ENCODE assay signal across 8 cellular contexts in genomic region chr20:33262658-33263065, GRCh38. TPM values are rescaled to one million over a fixed set of nuclear protein-coding genes. Genes with fewer than 3 reads are reported as not detected.
DNase-seq lines count a peak whose midpoint lies in the region; ATAC-seq and TF ChIP-seq lines count a peak whose summit lies in the region.

No MANE protein-coding gene starts in this region.

- H4K8ac ChIP-seq in neuronal stem cell (ENCODE audit: low read depth, low read length): no peak overlapping the region

- TF ChIP-seq POLR2A in Peyer's patch (IDR thresholded peaks at IDR 0.05): no peak

- H4K20me1 ChIP-seq in Karpas-422 (ENCODE audit: insufficient read depth, low read depth, low read length): no peaks in the 10 kb centered on the region

- H3K27me3 ChIP-seq in Karpas-422 (ENCODE audit: low read length): no peaks in the 10 kb centered on the region
- H3K27me3 ChIP-seq in neuronal stem cell (ENCODE audit: control insufficient read depth in 3 of 3, insufficient read depth in 3 of 3, low read depth in 1 of 3, low read length in 3 of 3): no peaks in the 10 kb centered on the region
- no peaks in the 10 kb centered on the region for H3K27me3 ChIP-seq in Peyer's patch

- H2BK5ac ChIP-seq in neuronal stem cell (ENCODE audit: low read length): no peak overlapping the region

- no CpG with 5 or more reads among the region's 5 CpGs for WGBS in neuronal stem cell (ENCODE audit: extremely low coverage in 2 of 2, insufficient read length in 2 of 2, insufficient replicate concordance in 1 of 2), 2 donors

- H3K4me3 ChIP-seq in Karpas-422 (ENCODE audit: low read length) (no peak overlapping the region), epithelial cell of proximal tubule (ENCODE audit: low read depth, low read length) (no peak overlapping the region), neuronal stem cell (ENCODE audit: low read length in 2 of 2) (no peak overlapping the region), Peyer's patch (no peak overlapping the region)

- DNase-seq in EL (peak; percentile 51), Karpas-422 (peak; percentile 82), RPMI7951 (ENCODE audit: low read depth) (peak; percentile 62), epithelial cell of proximal tubule (ENCODE audit: low read depth) (peak; percentile 12), neuronal stem cell (ENCODE audit: low spot score) (peak; percentile 38), Peyer's patch (no peak)

- H3K14ac ChIP-seq in neuronal stem cell (ENCODE audit: low read length): no peak overlapping the region

- no peaks in the 10 kb centered on the region for H3K9me2 ChIP-seq in Karpas-422 (replicated peaks; ENCODE audit: insufficient read depth, low read length)

- peak; percentile 93 for TF ChIP-seq CTCF in epithelial cell of proximal tubule (conservative IDR thresholded peaks at IDR 0.05; ENCODE audit: low read depth, low read length)
- TF ChIP-seq CTCF in Peyer's patch (IDR thresholded peaks at IDR 0.05): peak in 2 of 6 experiments; percentile 14 to 30

- no peak overlapping the region for H2BK15ac ChIP-seq in neuronal stem cell (ENCODE audit: low read length)

- no peak overlapping the region for H3K23ac ChIP-seq in neuronal stem cell (ENCODE audit: low read depth, low read length, poor library complexity)

- no peaks in the 10 kb centered on the region for H3K79me1 ChIP-seq in neuronal stem cell (ENCODE audit: low read depth, low read length)

- H3K9ac ChIP-seq in Karpas-422 (ENCODE audit: low read length) (no peak overlapping the region), neuronal stem cell (ENCODE audit: low read depth, low read length, poor library complexity) (no peak overlapping the region)

- no peak overlapping the region for H3K18ac ChIP-seq in neuronal stem cell (ENCODE audit: low read length)

- no peak overlapping the region for H3K4me2 ChIP-seq in Karpas-422 (ENCODE audit: low read depth, low read length, poor library complexity, severe bottlenecking)
- no peak overlapping the region for H3K4me2 ChIP-seq in neuronal stem cell (ENCODE audit: insufficient read depth, low read length, poor library complexity, severe bottlenecking)

- H2AFZ ChIP-seq in Karpas-422 (ENCODE audit: low read length) (no peak overlapping the region), neuronal stem cell (ENCODE audit: low read length) (no peak overlapping the region)

- ATAC-seq in HG03135 (IDR thresholded peaks at IDR 0.05; ENCODE audit: unreplicated experiment) (no peak), GM21825 (IDR thresholded peaks at IDR 0.05; ENCODE audit: unreplicated experiment) (no peak)

- no peak overlapping the region for H2AK5ac ChIP-seq in neuronal stem cell (ENCODE audit: low read depth, low read length)

- no peaks in the 10 kb centered on the region for H3K9me3 ChIP-seq in Karpas-422 (ENCODE audit: low read length)
- H3K9me3 ChIP-seq in neuronal stem cell (replicated peaks in 1 of 2; ENCODE audit: control insufficient read depth in 2 of 2, insufficient read depth in 1 of 2, low read depth in 1 of 2, low read length in 2 of 2): no peaks in the 10 kb centered on the region
- H3K9me3 ChIP-seq in Peyer's patch: no peaks in the 10 kb centered on the region

- no peaks in the 10 kb centered on the region for H3K79me2 ChIP-seq in Karpas-422 (ENCODE audit: low read length)

- H3K27ac ChIP-seq in Karpas-422 (ENCODE audit: low read length) (no peak overlapping the region), neuronal stem cell (replicated peaks; ENCODE audit: low read length) (no peak overlapping the region), Peyer's patch (no peak overlapping the region)

- no peak overlapping the region for H3K4ac ChIP-seq in neuronal stem cell (ENCODE audit: low read length)

- H2BK12ac ChIP-seq in neuronal stem cell (ENCODE audit: low read length): no peak overlapping the region

- H2BK120ac ChIP-seq in neuronal stem cell (ENCODE audit: low read depth, low read length): no peak overlapping the region

- H3K4me1 ChIP-seq in Karpas-422 (ENCODE audit: low read length): no peaks in the 10 kb centered on the region
- no peaks in the 10 kb centered on the region for H3K4me1 ChIP-seq in neuronal stem cell (ENCODE audit: control insufficient read depth in 2 of 2, insufficient read depth in 1 of 2, low read depth in 1 of 2, low read length in 2 of 2)
- no peaks in the 10 kb centered on the region for H3K4me1 ChIP-seq in Peyer's patch

- H4K91ac ChIP-seq in neuronal stem cell (ENCODE audit: low read depth, low read length, poor library complexity): no peak overlapping the region

- no peaks in the 10 kb centered on the region for H3K36me3 ChIP-seq in Karpas-422 (ENCODE audit: insufficient read depth, low read length)
- no peaks in the 10 kb centered on the region for H3K36me3 ChIP-seq in neuronal stem cell (replicated peaks in 1 of 2; ENCODE audit: control insufficient read depth in 2 of 2, insufficient read depth in 2 of 2, low read length in 2 of 2)
- no peaks in the 10 kb centered on the region for H3K36me3 ChIP-seq in Peyer's patch

RNA-seq across cellular contexts. Expression of gene BPIFB1, which starts 20.4 kb away (rescaled TPM):
- not detected in 2 replicates for total RNA-seq in Karpas-422 (2014; rRNA removed; shearing (Covaris generic); ENCODE audit: low replicate concordance)
- not detected in 2 replicates for total RNA-seq in RPMI7951 (2014; rRNA removed; shearing (Covaris generic))
- not detected in 2 replicates for total RNA-seq in epithelial cell of proximal tubule
- polyA plus RNA-seq in neuronal stem cell (2013, experiment 1 of 2): not detected
- polyA plus RNA-seq in neuronal stem cell (2013, experiment 2 of 2): not detected
- total RNA-seq in Peyer's patch: not detected

RNA-seq across cellular contexts. Expression of gene BPIFA1, which starts 26.9 kb away (rescaled TPM):
- not detected in 2 replicates for total RNA-seq in Karpas-422 (2014; rRNA removed; shearing (Covaris generic); ENCODE audit: low replicate concordance)
- total RNA-seq in RPMI7951 (2014; rRNA removed; shearing (Covaris generic)): not detected in 2 replicates
- total RNA-seq in epithelial cell of proximal tubule (not detected in 2 replicates), Peyer's patch (not detected)
- polyA plus RNA-seq in neuronal stem cell (2013, experiment 1 of 2): not detected
- not detected for polyA plus RNA-seq in neuronal stem cell (2013, experiment 2 of 2)

RNA-seq across cellular contexts. Expression of gene BPIFA3, which starts 45.5 kb away (rescaled TPM):
- total RNA-seq in Karpas-422 (2014; rRNA removed; shearing (Covaris generic); ENCODE audit: low replicate concordance): not detected in 2 replicates
- not detected in 2 replicates for total RNA-seq in RPMI7951 (2014; rRNA removed; shearing (Covaris generic))
- not detected in 2 replicates for total RNA-seq in epithelial cell of proximal tubule
- not detected for polyA plus RNA-seq in neuronal stem cell (2013, experiment 1 of 2)
- polyA plus RNA-seq in neuronal stem cell (2013, experiment 2 of 2): not detected
- total RNA-seq in Peyer's patch: not detected

Comparison
In these comparisons a context has a peak if more than half of its experiments do, and no peak if none do; other contexts are left out.
1. DNase-seq: peak in EL (single experiment), Karpas-422 (single experiment), RPMI7951 (single experiment), epithelial cell of proximal tubule (single experiment) and neuronal stem cell (single experiment); none in Peyer's patch (0 of 3).